8 cellular contexts compared by ENCODE assay signal in genomic region chr17:82648165-82648668, GRCh38. TPM values are rescaled to one million over a fixed set of nuclear protein-coding genes. Genes with fewer than 3 reads are reported as not detected.
DNase-seq lines count a peak whose midpoint lies in the region; ATAC-seq and TF ChIP-seq lines count a peak whose summit lies in the region.

WDR45B (minus strand) TSS chr17:82648444; CDS start chr17:82648340, 104 bp downstream.

- DNase-seq in AML-193 (lab: John Stamatoyannopoulos, UW) = peak; percentile 89 to 91
- DNase-seq in GM19240 (ENCODE audit: insufficient read length, low spot score) = peak; percentile 97
- DNase-seq in NCI-H526 (lab: John Stamatoyannopoulos, UW) = peak; percentile 85 to 98
- DNase-seq in activated CD4-positive, alpha-beta T cell treated with anti-CD3 and anti-CD28 coated beads, Interleukin-2, amount 10 ng/mL, durations not matched to agents 24 days and 14 days = peak; percentile 97
- DNase-seq in colonic mucosa = peak; percentile 93
- DNase-seq in left colon = peak; percentile 95 to 97
- peak; percentile 71 to 85 for DNase-seq in stimulated activated CD4-positive, alpha-beta T cell treated with anti-CD3 and anti-CD28 coated beads, Interleukin-1b, Interleukin-23, amount 100 ng/mL, for 4 hours (ENCODE audit: low read depth in 2 of 2)

- H3K4me1 Mint-ChIP-seq in activated CD4-positive, alpha-beta T cell treated with anti-CD3 and anti-CD28 coated beads, Interleukin-2, amount 10 ng/mL, durations not matched to agents 24 days and 14 days = peaks cover 20% of the 10 kb centered on the region

- no peaks in the 10 kb centered on the region for H3K27me3 ChIP-seq in colonic mucosa

- peak within 1 kb of the TSS; percentile 91 for H3K27ac ChIP-seq in colonic mucosa

- H3K27me3 Mint-ChIP-seq in activated CD4-positive, alpha-beta T cell treated with anti-CD3 and anti-CD28 coated beads, Interleukin-2, amount 10 ng/mL, durations not matched to agents 24 days and 14 days = no peaks in the 10 kb centered on the region

- peak within 1 kb of the TSS; percentile 85 for H3K27ac Mint-ChIP-seq in activated CD4-positive, alpha-beta T cell treated with anti-CD3 and anti-CD28 coated beads, Interleukin-2, amount 10 ng/mL, durations not matched to agents 24 days and 14 days

- TF ChIP-seq CTCF in colonic mucosa (IDR thresholded peaks at IDR 0.05) = no peak

- H3K36me3 ChIP-seq in colonic mucosa = no peaks in the 10 kb centered on the region

- H3K9ac ChIP-seq in colonic mucosa (ENCODE audit: low read depth in 2 of 2, low read length in 2 of 2) = peak within 1 kb of the TSS; percentile 89 to 99

- ATAC-seq in HG03457 (IDR thresholded peaks at IDR 0.05; ENCODE audit: unreplicated experiment) = peak; percentile 52
- ATAC-seq in left colon = peak; percentile 94

- peak within 1 kb of the TSS; percentile 92 for H3K4me3 ChIP-seq in colonic mucosa

- H3K9me3 ChIP-seq in colonic mucosa = no peaks in the 10 kb centered on the region

- H3K4me3 Mint-ChIP-seq in activated CD4-positive, alpha-beta T cell treated with anti-CD3 and anti-CD28 coated beads, Interleukin-2, amount 10 ng/mL, durations not matched to agents 24 days and 14 days = peak within 1 kb of the TSS; percentile 88

- peaks cover 11% of the 10 kb centered on the region for H3K36me3 Mint-ChIP-seq in activated CD4-positive, alpha-beta T cell treated with anti-CD3 and anti-CD28 coated beads, Interleukin-2, amount 10 ng/mL, durations not matched to agents 24 days and 14 days (ENCODE audit: low read depth)

- H3K9me3 Mint-ChIP-seq in activated CD4-positive, alpha-beta T cell treated with anti-CD3 and anti-CD28 coated beads, Interleukin-2, amount 10 ng/mL, durations not matched to agents 24 days and 14 days = no peaks in the 10 kb centered on the region

- H3K4me1 ChIP-seq in colonic mucosa = peaks cover 6% of the 10 kb centered on the region

- intact Hi-C loops in activated CD4-positive, alpha-beta T cell treated with anti-CD3 and anti-CD28 coated beads, Interleukin-2, amount 10 ng/mL, durations not matched to agents 24 days and 14 days (cut with micrococcal nuclease) = loop anchor here (1.0 to 5.0 kb wide), 3 partner anchors 51 to 196 kb away; partner anchors contain the start of genes CYBC1, RAB40B and TBCD
- intact Hi-C loops in colonic mucosa (cut with DNase I) (no loop called here), left colon (cut with DNase I, micrococcal nuclease) (no loop called here)

RNA-seq across cellular contexts. Expression of gene WDR45B, which starts in this region (rescaled TPM):
- total RNA-seq in activated CD4-positive, alpha-beta T cell treated with anti-CD3 and anti-CD28 coated beads, Interleukin-2, amount 10 ng/mL, durations not matched to agents 24 days and 14 days = 62.8 and 66.8 TPM in 2 replicates
- total RNA-seq in colonic mucosa (100 to 1,000 TPM in 1 of 2 donors, 10 to 100 TPM in 1; 58.8 to 119 TPM), left colon (10 to 100 TPM; 67.1 to 77.9 TPM)

Comparison
In these comparisons a context has a peak if more than half of its experiments do, and no peak if none do; other contexts are left out.
1. Peak in every context shown above with its lines: DNase-seq, ATAC-seq, H3K4me3 ChIP-seq and H3K27ac ChIP-seq.